In the genomic region with DNA sequence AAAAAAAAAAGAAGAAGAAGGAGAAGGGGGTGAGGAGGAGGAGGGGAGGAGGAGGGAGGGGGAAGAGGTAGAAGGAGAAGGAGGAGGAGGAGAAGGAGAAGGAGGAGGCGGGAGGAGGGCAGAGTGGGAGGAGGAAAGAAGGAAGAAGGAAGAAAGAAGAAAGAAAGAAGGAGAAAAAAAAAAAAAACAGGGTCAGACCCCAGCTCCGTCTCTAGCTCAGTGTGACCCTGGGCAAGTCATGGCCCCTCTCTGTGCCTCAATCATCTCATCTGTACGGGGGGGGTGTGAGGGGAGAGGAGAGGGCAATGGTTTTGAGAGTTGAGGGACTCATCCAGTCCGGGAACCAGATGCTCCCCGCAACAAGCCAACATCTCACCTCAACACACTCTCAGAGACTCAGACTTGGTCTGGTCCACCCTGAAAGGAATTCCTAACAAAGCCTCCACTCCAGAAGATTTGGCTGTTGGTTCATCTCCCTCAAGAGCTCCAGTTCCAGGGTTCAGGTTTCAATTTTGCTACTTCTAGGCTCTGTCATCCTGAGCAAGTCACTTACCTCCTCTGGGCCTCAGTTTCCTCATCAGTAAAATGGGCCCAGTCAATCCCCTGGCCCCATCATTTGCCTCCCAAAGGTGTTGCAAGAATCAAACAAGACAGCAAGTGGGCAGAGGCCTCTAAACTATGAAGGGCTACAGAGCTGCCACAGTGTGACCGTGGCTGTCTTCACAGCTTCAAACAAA, we compare ENCODE assay signal across 1 cellular context.
TF ChIP-seq lines count a peak whose summit lies in the region.

No MANE protein-coding gene starts in this region.

TF ChIP-seq in IMR-90, 13 proteins besides CTCF, POLR2A, EP300 and RAD21:
- TF ChIP-seq CEBPB (IDR thresholded peaks at IDR 0.05; ENCODE audit: low read depth, low read length) (no peak), CHD1 (IDR thresholded peaks at IDR 0.05; ENCODE audit: low read depth, low read length) (no peak), BHLHE40 (IDR thresholded peaks at IDR 0.05; ENCODE audit: low read depth, low read length) (no peak), NFE2L2 (IDR thresholded peaks at IDR 0.05; ENCODE audit: low read depth, low read length) (no peak), RCOR1 (IDR thresholded peaks at IDR 0.05; ENCODE audit: insufficient replicate concordance, low read length) (no peak), MAZ (IDR thresholded peaks at IDR 0.05; ENCODE audit: borderline replicate concordance, low read depth, low read length) (no peak), MAFK (IDR thresholded peaks at IDR 0.05; ENCODE audit: low read depth, low read length) (no peak), MXI1 (IDR thresholded peaks at IDR 0.05; ENCODE audit: borderline replicate concordance, low read depth, low read length) (no peak)
- TF ChIP-seq, protein P1, sequence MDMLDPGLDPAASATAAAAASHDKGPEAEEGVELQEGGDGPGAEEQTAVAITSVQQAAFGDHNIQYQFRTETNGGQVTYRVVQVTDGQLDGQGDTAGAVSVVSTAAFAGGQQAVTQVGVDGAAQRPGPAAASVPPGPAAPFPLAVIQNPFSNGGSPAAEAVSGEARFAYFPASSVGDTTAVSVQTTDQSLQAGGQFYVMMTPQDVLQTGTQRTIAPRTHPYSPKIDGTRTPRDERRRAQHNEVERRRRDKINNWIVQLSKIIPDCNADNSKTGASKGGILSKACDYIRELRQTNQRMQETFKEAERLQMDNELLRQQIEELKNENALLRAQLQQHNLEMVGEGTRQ (IDR thresholded peaks at IDR 0.05; ENCODE audit: low read depth, low read length) = no peak
TF ChIP-seq in IMR-90: peak in this region for 0.
